12 cellular contexts compared by ENCODE assay signal in the genomic region with DNA sequence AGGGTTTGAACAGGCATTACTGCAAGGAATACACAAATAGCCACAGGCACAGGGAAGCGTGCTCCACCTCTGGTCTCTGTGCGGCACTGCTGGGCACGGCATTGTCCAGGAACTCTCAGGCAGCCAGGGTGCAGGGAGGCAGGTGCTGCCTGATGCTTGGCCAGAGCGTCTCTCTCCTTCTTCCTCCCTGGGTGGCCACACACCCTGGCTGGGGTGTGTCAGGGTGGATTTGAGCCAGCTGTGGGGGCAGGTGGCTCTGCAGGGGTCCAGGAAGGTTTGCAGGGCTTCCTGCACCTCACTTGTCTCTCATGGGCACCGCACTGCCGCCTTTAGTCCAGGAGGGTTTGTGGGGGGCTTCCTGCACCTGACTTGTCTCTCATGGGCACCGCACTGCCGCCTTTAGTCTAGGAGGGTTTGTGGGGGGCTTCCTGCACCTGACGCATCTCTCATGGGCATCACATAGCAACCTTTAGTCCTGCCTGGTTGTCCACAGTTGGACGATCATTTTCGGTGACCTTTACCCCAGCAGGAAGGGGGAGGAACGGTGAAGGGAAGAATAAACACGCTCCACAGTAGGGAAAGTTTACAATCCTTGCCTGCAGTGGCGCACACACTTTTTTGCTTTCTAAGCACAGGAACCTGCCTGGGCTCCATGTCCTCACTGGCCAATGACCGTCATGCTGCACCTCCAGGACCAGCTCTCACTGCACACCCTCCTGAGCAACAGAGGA.
"Had no signal": no experiment of that assay in that cellular context is flagged by ENCODE, and none has a peak within 500 bp of the region (broad histone marks: within the 10 kb centered on the region; RNA-seq: fewer than 3 reads in every experiment).

No MANE protein-coding gene starts in this region.

- H3K36me3 ChIP-seq: esophagus muscularis mucosa, left lung, ovary, vagina had no signal

- DNase-seq: activated CD4-positive, alpha-beta T cell treated with anti-CD3 and anti-CD28 coated beads, Interleukin-2, amount 10 ng/mL, durations not matched to agents 7 days and 5 days; activated CD4-positive, CD25-positive, alpha-beta regulatory T cell; activated effector memory CD4-positive, alpha-beta T cell treated with anti-CD3 and anti-CD28 coated beads, Interleukin-2, amount 50 U/mL, for 16 hours; activated T-cell treated with anti-CD3 and anti-CD28 coated beads, Interleukin-2, amount 50 U/mL, for 24 hours; amniotic stem cell; glutamatergic neuron; left lung; ovary; stimulated activated CD4-positive, alpha-beta T cell treated with anti-CD3 and anti-CD28 coated beads, Interleukin-4, amount 100 ng/mL, for 4 hours; T-helper 17 cell had no signal

- H3K27ac ChIP-seq: esophagus muscularis mucosa, left lung, ovary, vagina had no signal

- H3K4me3 ChIP-seq: esophagus muscularis mucosa, left lung, ovary, vagina had no signal

- H3K9me3 ChIP-seq: esophagus muscularis mucosa, left lung, ovary, vagina had no signal

- H3K27me3 ChIP-seq: ovary, vagina had no signal

- H3K4me1 ChIP-seq: left lung, vagina had no signal
